Comparison of ENCODE assay signal across 10 cellular contexts in the genomic region with DNA sequence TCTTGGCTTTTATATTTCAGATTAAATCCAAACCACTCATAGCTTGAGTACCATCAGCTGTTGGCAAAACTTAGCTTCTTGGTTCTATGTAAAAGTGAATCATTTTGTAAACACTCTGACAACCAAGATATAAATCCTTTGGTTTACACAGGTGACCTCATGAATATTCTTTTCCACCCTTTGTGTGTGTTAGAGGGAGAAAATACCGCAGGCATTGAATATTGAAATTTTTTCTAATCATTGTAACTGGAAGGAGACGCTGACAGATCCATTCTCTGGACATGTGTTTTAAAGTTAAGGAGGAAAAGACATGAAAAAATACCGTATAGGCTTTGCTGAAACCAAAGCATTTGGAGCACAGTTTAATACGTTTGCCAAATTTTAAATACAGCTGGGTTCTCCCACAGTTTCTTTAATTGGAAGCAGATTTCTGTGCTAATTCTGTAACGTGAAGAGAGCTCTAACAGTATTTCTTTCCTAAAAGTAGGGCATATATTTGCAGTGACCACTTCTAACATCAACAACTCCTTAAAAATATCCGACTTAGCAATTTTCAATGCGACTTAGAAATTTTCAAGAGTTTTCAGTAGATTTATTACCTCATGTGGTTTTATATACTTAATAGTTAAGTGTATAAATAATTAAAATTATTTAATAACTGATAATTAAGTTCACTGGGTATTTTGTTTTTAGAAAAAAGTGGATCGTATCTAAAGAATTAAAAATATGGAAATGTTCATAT.
DNase-seq lines count a peak whose midpoint lies in the region; TF ChIP-seq lines count a peak whose summit lies in the region.
"Had no signal": no experiment of that assay in that cellular context is flagged by ENCODE, and none has a peak within 500 bp of the region (broad histone marks: within the 10 kb centered on the region; RNA-seq: fewer than 3 reads in every experiment).

No MANE protein-coding gene starts in this region.

- TF ChIP-seq POLR2A in tibial nerve (IDR thresholded peaks at IDR 0.05), result no peak

- TF ChIP-seq CTCF in cardiac fibroblast (IDR thresholded peaks at IDR 0.05; ENCODE audit: low read depth, low read length), result no peak
- no peak for TF ChIP-seq CTCF in tibial nerve (IDR thresholded peaks at IDR 0.05)
- TF ChIP-seq CTCF in colonic mucosa (IDR thresholded peaks at IDR 0.05), result no peak

- intact Hi-C loops in colonic mucosa (cut with DNase I), result no loop called here

- H3K9ac ChIP-seq in colonic mucosa (ENCODE audit: low read depth in 2 of 2, low read length in 2 of 2), result no peak overlapping the region

- WGBS in tibial nerve, 2 donors, result 48 to 50% methylated on average over 8 of the region's 8 CpGs

- peaks cover 0 to 12% (median 0%) of the 10 kb centered on the region in 4 donors for H3K4me1 ChIP-seq in tibial nerve
- no peaks in the 10 kb centered on the region for H3K4me1 ChIP-seq in colonic mucosa

- H3K9me3 ChIP-seq in tibial nerve (peaks cover 0 to 21% (median 0%) of the 10 kb centered on the region in 4 donors), colonic mucosa (no peaks in the 10 kb centered on the region)

- DNase-seq in HS-27A (ENCODE audit: low read depth) (peak; percentile 86), cardiac fibroblast (ENCODE audit: low read depth in 2 of 2) (peak; percentile 63 to 92), kidney glomerular epithelial cell (lab: John Stamatoyannopoulos, UW) (peak; percentile 15), tibial nerve (ENCODE audit: low spot score in 2 of 2) (no peak), colonic mucosa (no peak), GM19240 (ENCODE audit: insufficient read length, low spot score) (no peak), SW480 (ENCODE audit: low spot score) (no peak)
- DNase-seq: activated CD8-positive, alpha-beta T cell treated with anti-CD3 and anti-CD28 coated beads, Interleukin-2, amount 10 ng/mL, durations not matched to agents 7 days and 5 days; NCI-H1694 treated with DMSO at 0.1 percent for 48 hours; SIG-M5 had no signal

- H3K4me3 ChIP-seq in cardiac fibroblast (replicated peaks in 1 of 2; ENCODE audit: low read depth in 2 of 2, low read length in 2 of 2) (peak overlapping the region in 1 of 2 donors; percentile 4), tibial nerve (peak overlapping the region in 1 of 4 donors; percentile 6), colonic mucosa (no peak overlapping the region)

- TF ChIP-seq EP300 in tibial nerve (IDR thresholded peaks at IDR 0.05), result no peak

- H3K27me3 ChIP-seq in tibial nerve, result no peaks in the 10 kb centered on the region
- H3K27me3 ChIP-seq in colonic mucosa, result no peaks in the 10 kb centered on the region

- H3K27ac ChIP-seq in tibial nerve (peak overlapping the region in 3 of 4 donors; percentile 51 to 70 (median 56)), colonic mucosa (no peak overlapping the region)

- no peaks in the 10 kb centered on the region for H3K36me3 ChIP-seq in tibial nerve
- no peaks in the 10 kb centered on the region for H3K36me3 ChIP-seq in colonic mucosa

Comparison
In these comparisons a context has a peak if more than half of its experiments do, and no peak if none do; other contexts are left out.
1. DNase-seq: peak in HS-27A (single experiment), cardiac fibroblast (2 of 2) and kidney glomerular epithelial cell (single experiment); none in tibial nerve (0 of 2), colonic mucosa (single experiment), GM19240 (single experiment) and SW480 (single experiment).